Comparison of ENCODE assay signal across 24 cellular contexts in genomic region chr11:61487342-61488025, GRCh38. TPM values are rescaled to one million over a fixed set of nuclear protein-coding genes. Genes with fewer than 3 reads are reported as not detected.
A peak's percentile ranks its signal among the peaks of the same experiment; 100 is the strongest.
DNase-seq lines count a peak whose midpoint lies in the region; ATAC-seq and TF ChIP-seq lines count a peak whose summit lies in the region.
"Had no signal": no experiment of that assay in that cellular context is flagged by ENCODE, and none has a peak within 500 bp of the region (broad histone marks: within the 10 kb centered on the region; RNA-seq: fewer than 3 reads in every experiment).

No MANE protein-coding gene starts in this region.

- intact Hi-C loops in left ventricle myocardium inferior (cut with micrococcal nuclease), result no loop called here
- intact Hi-C loops in cardiac septum (cut with DNase I), result no loop called here
- intact Hi-C loops in PC-3 (cut with micrococcal nuclease), result no loop called here

- H4K20me1 ChIP-seq in PC-3 (ENCODE audit: low read length), result no peaks in the 10 kb centered on the region

- H3K4me1 Mint-ChIP-seq in endothelial cell (ENCODE audit: unreplicated experiment) (peaks cover 11% of the 10 kb centered on the region), progenitor cell of endocrine pancreas (ENCODE audit: low read depth) (peaks cover 20% of the 10 kb centered on the region)

- no peaks in the 10 kb centered on the region for H3K79me2 ChIP-seq in PC-3 (ENCODE audit: low read length)

- H3K9me3 Mint-ChIP-seq in endothelial cell (ENCODE audit: unreplicated experiment) (no peaks in the 10 kb centered on the region), progenitor cell of endocrine pancreas (ENCODE audit: low read depth) (no peaks in the 10 kb centered on the region)
- H3K9me3 Mint-ChIP-seq: CD4-positive, alpha-beta T cell; GM23338 had no signal

- TF ChIP-seq CTCF in left ventricle myocardium inferior (IDR thresholded peaks at IDR 0.05; ENCODE audit: borderline replicate concordance) (no peak), PC-3 (conservative IDR thresholded peaks at IDR 0.05; ENCODE audit: low read depth, low read length) (no peak), endothelial cell (IDR thresholded peaks at IDR 0.05; ENCODE audit: unreplicated experiment) (no peak), progenitor cell of endocrine pancreas (IDR thresholded peaks at IDR 0.05; ENCODE audit: unreplicated experiment) (no peak)

- peaks cover 34% of the 10 kb centered on the region for H3K4me1 ChIP-seq in left ventricle myocardium inferior
- H3K4me1 ChIP-seq in PC-3 (ENCODE audit: insufficient read depth, low read length), result peaks cover 43% of the 10 kb centered on the region

- POLR2A ChIA-PET in PC-3 (lab: Charles Lee; ENCODE audit: unreplicated experiment), result no interaction called here

- no peak overlapping the region for H3K4me3 ChIP-seq in left ventricle myocardium inferior
- no peak overlapping the region for H3K4me3 ChIP-seq in PC-3 (ENCODE audit: low read length)
- H3K4me3 ChIP-seq: BLaER1, SK-N-MC had no signal

- BruUV-seq in PC-3 (replicated peaks; lab: Mats Ljungman, UMichigan), result no TSS peak

- peaks cover 22% of the 10 kb centered on the region for H3K27me3 Mint-ChIP-seq in endothelial cell (ENCODE audit: unreplicated experiment)
- peaks cover 3% of the 10 kb centered on the region for H3K27me3 Mint-ChIP-seq in progenitor cell of endocrine pancreas
- H3K27me3 Mint-ChIP-seq: CD4-positive, alpha-beta T cell had no signal

- no peaks in the 10 kb centered on the region for H3F3A ChIP-seq in PC-3 (ENCODE audit: low read length, unreplicated experiment)

- H3K27me3 ChIP-seq in left ventricle myocardium inferior (ENCODE audit: low read depth) (no peaks in the 10 kb centered on the region), PC-3 (ENCODE audit: low read length) (no peaks in the 10 kb centered on the region)
- H3K27me3 ChIP-seq: BLaER1 had no signal

- CTCF ChIA-PET in PC-3 (lab: Charles Lee), result no interaction called here

- H3K4me3 Mint-ChIP-seq in endothelial cell (ENCODE audit: unreplicated experiment) (peak overlapping the region; percentile 68), progenitor cell of endocrine pancreas (ENCODE audit: low read depth) (peak overlapping the region; percentile 11)
- H3K4me3 Mint-ChIP-seq: CD4-positive, alpha-beta T cell; GM23338 had no signal

- H3K36me3 Mint-ChIP-seq in endothelial cell (ENCODE audit: low read depth, unreplicated experiment) (peaks cover 14% of the 10 kb centered on the region), progenitor cell of endocrine pancreas (ENCODE audit: insufficient read depth) (peaks cover 2% of the 10 kb centered on the region)

- H3K27ac ChIP-seq in left ventricle myocardium inferior (replicated peaks) (peak overlapping the region; percentile 81), PC-3 (ENCODE audit: low read length) (peak overlapping the region; percentile 77)
- H3K27ac ChIP-seq: BLaER1, SK-N-MC had no signal

- H3K9me2 ChIP-seq in PC-3 (replicated peaks; ENCODE audit: low read length), result no peaks in the 10 kb centered on the region

- ATAC-seq in PC-3 (no peak), GM21423 (IDR thresholded peaks at IDR 0.05; ENCODE audit: unreplicated experiment) (no peak)
- ATAC-seq: GM23338 had no signal

- H3K9me3 ChIP-seq in left ventricle myocardium inferior (replicated peaks) (no peaks in the 10 kb centered on the region), PC-3 (ENCODE audit: low read length) (no peaks in the 10 kb centered on the region)
- H3K9me3 ChIP-seq: BLaER1 had no signal

- H3K36me3 ChIP-seq in left ventricle myocardium inferior (peaks cover 15% of the 10 kb centered on the region), PC-3 (ENCODE audit: low read depth, low read length) (no peaks in the 10 kb centered on the region)
- H3K36me3 ChIP-seq: BLaER1 had no signal

- DNase-seq in left ventricle myocardium inferior (no peak), cardiac septum (ENCODE audit: low spot score) (no peak), PC-3 (no peak), endothelial cell (ENCODE audit: low spot score) (no peak), progenitor cell of endocrine pancreas (ENCODE audit: low spot score, unreplicated experiment) (no peak), NCI-H2081 treated with DMSO at 0.1 percent for 48 hours (lab: John Stamatoyannopoulos, UW) (no peak), inferior parietal cortex (ENCODE audit: extremely low spot score) (no peak)
- DNase-seq: CD4-positive, alpha-beta T cell; HCEC 1CT; KBM-7; NCI-H1694; NCI-H2029 treated with DMSO at 0.1 percent for 48 hours; NCI-H226; NCI-H510A; NCI-H69; SIG-M5 had no signal

- no peak overlapping the region for H3K9ac ChIP-seq in PC-3 (ENCODE audit: low read length)
- H3K9ac ChIP-seq: BLaER1 had no signal

- H2AFZ ChIP-seq in PC-3 (ENCODE audit: low read length), result no peak overlapping the region
- H2AFZ ChIP-seq: GM23338 had no signal

- H3K27ac Mint-ChIP-seq in endothelial cell (ENCODE audit: unreplicated experiment) (no peak overlapping the region), progenitor cell of endocrine pancreas (no peak overlapping the region)
- H3K27ac Mint-ChIP-seq: CD4-positive, alpha-beta T cell; GM23338 had no signal

- H3K4me2 ChIP-seq in PC-3 (ENCODE audit: low read length), result peak overlapping the region; percentile 35

RNA-seq across cellular contexts. Expression of gene LRRC10B, which starts 21.1 kb away (rescaled TPM):
- total RNA-seq in left ventricle myocardium inferior (0.88 TPM), cardiac septum (0.65 TPM), PC-3 (2014; rRNA removed) (0.55 TPM in 1 of 2 replicates, not detected in the other), endothelial cell (ENCODE audit: unreplicated experiment) (0.13 TPM), progenitor cell of endocrine pancreas (1.2 and 2.0 TPM in 2 replicates)
- total RNA-seq: A172; CD4-positive, alpha-beta T cell; LHCN-M2; MCF 10A; OCI-LY7 had no signal

RNA-seq across cellular contexts. Expression of gene SDHAF2, which starts 57.6 kb away (rescaled TPM):
- total RNA-seq in left ventricle myocardium inferior, result 38.1 TPM
- 27.9 TPM for total RNA-seq in cardiac septum
- total RNA-seq in PC-3 (2014; rRNA removed), result 54.3 and 90.4 TPM in 2 replicates
- 47.2 TPM for total RNA-seq in endothelial cell (ENCODE audit: unreplicated experiment)
- 42.2 and 42.9 TPM in 2 replicates for total RNA-seq in progenitor cell of endocrine pancreas

RNA-seq across cellular contexts. Expression of gene CPSF7, which starts 57.7 kb away (rescaled TPM):
- total RNA-seq in left ventricle myocardium inferior (39.9 TPM), cardiac septum (40.1 TPM), PC-3 (2014; rRNA removed) (51.1 and 55.3 TPM in 2 replicates), endothelial cell (ENCODE audit: unreplicated experiment) (79.5 TPM), progenitor cell of endocrine pancreas (133 and 134 TPM in 2 replicates)
